Comparison of ENCODE assay signal across 1 cellular context in genomic region chr22:44739024-44739423, GRCh38.
TF ChIP-seq lines count a peak whose summit lies in the region.

No MANE protein-coding gene starts in this region.

TF ChIP-seq in HepG2, 621 proteins besides CTCF, POLR2A, EP300 and RAD21:
- no peak for TF ChIP-seq RNF2 (conservative IDR thresholded peaks at IDR 0.05; ENCODE audit: low read depth)
- TF ChIP-seq GTF2F1 (IDR thresholded peaks at IDR 0.05; ENCODE audit: low read length): no peak
- no peak for TF ChIP-seq ZNF879 (CRISPR knock-in tag; IDR thresholded peaks at IDR 0.05)
- TF ChIP-seq ZNF101 (CRISPR knock-in tag; IDR thresholded peaks at IDR 0.05; ENCODE audit: borderline replicate concordance, low read depth): no peak
- TF ChIP-seq FOXK2 (IDR thresholded peaks at IDR 0.05): no peak
- no peak for TF ChIP-seq ZNF740 (CRISPR knock-in tag; IDR thresholded peaks at IDR 0.05)
- TF ChIP-seq CC2D1A (CRISPR knock-in tag; IDR thresholded peaks at IDR 0.05): no peak
- TF ChIP-seq E2F2 (CRISPR knock-in tag; IDR thresholded peaks at IDR 0.05; ENCODE audit: borderline replicate concordance): no peak
